Comparison of ENCODE assay signal across 19 cellular contexts in the genomic region with DNA sequence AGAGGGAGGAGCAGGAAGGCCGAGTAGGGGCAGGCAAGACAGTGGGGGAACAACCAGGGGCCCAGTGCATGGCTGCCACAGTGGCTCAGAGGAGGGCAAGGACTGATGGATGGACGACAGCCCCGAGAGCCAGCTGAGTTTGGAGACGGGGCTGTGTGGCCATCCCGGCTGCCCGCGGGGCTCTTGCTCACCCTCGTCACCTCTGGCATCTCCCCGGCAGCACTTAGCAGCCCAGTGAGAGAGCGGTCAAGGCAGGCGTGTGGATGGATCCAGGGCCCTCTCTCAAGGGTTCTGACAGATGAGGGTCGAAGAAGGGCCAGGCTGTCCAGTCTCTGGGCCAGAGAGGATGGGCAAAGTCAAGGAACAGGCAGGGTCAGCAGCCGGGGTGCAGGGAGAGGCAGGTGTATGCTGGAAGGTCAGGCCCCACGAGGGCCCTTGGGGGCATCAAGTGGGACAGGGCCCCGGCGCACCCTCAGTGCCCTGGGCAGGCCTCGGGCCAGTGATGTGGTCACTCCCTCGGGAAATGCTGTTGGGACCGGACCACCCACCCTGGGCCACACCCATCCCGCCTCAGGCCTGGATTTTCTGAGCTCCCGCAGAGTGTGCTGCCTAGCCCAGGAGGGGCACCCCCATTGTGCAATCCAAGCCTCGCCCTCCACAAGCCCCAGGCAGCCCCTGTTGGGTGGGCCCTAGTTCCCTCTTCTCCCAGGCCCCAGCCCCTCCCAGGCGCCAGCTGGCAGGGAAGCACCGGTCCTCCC.
"Had no signal": no experiment of that assay in that cellular context is flagged by ENCODE, and none has a peak within 500 bp of the region (broad histone marks: within the 10 kb centered on the region; RNA-seq: fewer than 3 reads in every experiment).

No MANE protein-coding gene starts in this region.

- H3K4me3 Mint-ChIP-seq: activated naive CD8-positive, alpha-beta T cell; activated T-helper 17 cell treated with anti-CD3 and anti-CD28 coated beads, Interleukin-2, amount 50 U/mL, for 72 hours; memory B cell; naive thymus-derived CD8-positive, alpha-beta T cell; neural crest cell; T-helper 17 cell had no signal

- DNase-seq: activated naive CD4-positive, alpha-beta T cell treated with Interleukin-2 at 50 U/mL for 16 hours; activated T-cell treated with anti-CD3 and anti-CD28 coated beads for 4 hours; cerebellar nuclear complex; foreskin fibroblast; occipital lobe; spleen; stimulated activated naive CD4-positive, alpha-beta T cell treated with Interleukin-2 at 50 U/mL for 16 hours; T-helper 17 cell; T1000; trophoblast cell; WERI-Rb-1 had no signal

- H3K4me1 Mint-ChIP-seq: activated T-helper 17 cell treated with anti-CD3 and anti-CD28 coated beads, Interleukin-2, amount 50 U/mL, for 72 hours; memory B cell; neural crest cell; T-helper 17 cell had no signal

- H3K27me3 ChIP-seq: body of pancreas, uterus had no signal

- H3K36me3 Mint-ChIP-seq: activated naive CD8-positive, alpha-beta T cell; memory B cell; naive thymus-derived CD8-positive, alpha-beta T cell had no signal

- H3K27ac Mint-ChIP-seq: activated naive CD8-positive, alpha-beta T cell; activated T-helper 17 cell treated with anti-CD3 and anti-CD28 coated beads, Interleukin-2, amount 50 U/mL, for 72 hours; memory B cell; T-helper 17 cell had no signal

- H3K27ac ChIP-seq: body of pancreas, spleen, thoracic aorta, uterus, WERI-Rb-1 had no signal

- H3K27me3 Mint-ChIP-seq: activated naive CD8-positive, alpha-beta T cell; activated T-helper 17 cell treated with anti-CD3 and anti-CD28 coated beads, Interleukin-2, amount 50 U/mL, for 72 hours; naive thymus-derived CD8-positive, alpha-beta T cell; T-helper 17 cell had no signal

- H3K4me3 ChIP-seq: body of pancreas, spleen, thoracic aorta, uterus had no signal

- H3K9me3 ChIP-seq: body of pancreas, spleen, thoracic aorta, uterus had no signal

- H3K4me1 ChIP-seq: body of pancreas, spleen, uterus had no signal

- H3K36me3 ChIP-seq: spleen, thoracic aorta, uterus, WERI-Rb-1 had no signal

- H3K9me3 Mint-ChIP-seq: activated T-helper 17 cell treated with anti-CD3 and anti-CD28 coated beads, Interleukin-2, amount 50 U/mL, for 72 hours; memory B cell; naive thymus-derived CD8-positive, alpha-beta T cell; neural crest cell had no signal
